Comparison of ENCODE assay signal across 8 cellular contexts in the genomic region with DNA sequence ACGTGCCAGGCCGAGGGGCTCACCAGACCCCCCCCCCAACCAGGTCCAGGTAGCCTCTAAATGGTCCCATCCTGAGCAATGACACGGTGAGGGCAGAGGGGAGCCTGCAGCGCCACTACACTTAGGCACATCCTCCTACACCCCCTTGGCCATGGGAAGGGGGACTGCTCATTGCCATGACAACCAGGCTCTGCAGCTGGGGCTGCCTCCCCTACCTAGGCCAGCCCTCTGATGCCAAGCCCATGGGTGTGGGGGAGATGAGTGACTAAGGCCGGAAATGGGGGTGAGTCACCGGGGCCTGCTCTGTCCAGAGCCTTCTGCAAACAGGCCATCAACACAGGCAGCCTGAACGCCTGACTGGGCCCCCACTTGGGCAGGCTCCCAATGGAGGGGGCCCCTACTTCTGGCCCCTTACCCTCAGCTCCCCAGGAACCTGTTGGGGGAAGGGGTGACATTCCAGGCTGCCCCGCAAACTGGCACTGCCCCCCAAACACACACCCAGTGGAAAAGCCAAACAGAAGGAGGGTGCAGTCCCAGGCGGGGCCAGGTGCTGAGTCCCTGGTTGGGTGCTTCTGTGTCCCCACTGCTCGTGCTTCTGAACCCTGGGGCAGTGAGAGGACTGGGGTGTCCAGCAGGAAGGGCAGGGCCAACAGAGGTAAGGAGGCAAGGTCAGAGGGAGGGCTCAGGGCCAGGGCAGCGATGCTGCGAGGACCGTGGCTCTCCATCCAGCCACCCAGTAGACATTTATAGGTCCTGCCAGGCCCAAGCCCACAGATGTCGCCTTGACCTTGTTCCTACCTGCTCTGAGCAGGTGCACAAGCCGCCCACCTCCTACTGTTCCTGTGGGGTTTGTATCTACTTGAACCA. TPM values are rescaled to one million over a fixed set of nuclear protein-coding genes. Genes with fewer than 3 reads are reported as not detected.
A peak's percentile ranks its signal among the peaks of the same experiment; 100 is the strongest.
DNase-seq lines count a peak whose midpoint lies in the region; ATAC-seq and TF ChIP-seq lines count a peak whose summit lies in the region.

No MANE protein-coding gene starts in this region.

- no peaks in the 10 kb centered on the region for H3K4me1 ChIP-seq in GM23338 (ENCODE audit: insufficient read depth)
- peaks cover 52% of the 10 kb centered on the region for H3K4me1 ChIP-seq in mucosa of descending colon (ENCODE audit: low read depth)

- no peak overlapping the region for H3K27ac Mint-ChIP-seq in GM23338
- H3K27ac Mint-ChIP-seq in chondrocyte (ENCODE audit: unreplicated experiment), result peak overlapping the region; percentile 81

- H3K4me3 Mint-ChIP-seq in GM23338 (no peak overlapping the region), chondrocyte (ENCODE audit: unreplicated experiment) (no peak overlapping the region)

- intact Hi-C loops in mucosa of descending colon (cut with DNase I, micrococcal nuclease), result no loop called here

- no peak overlapping the region for H2AFZ ChIP-seq in GM23338

- H3K27me3 Mint-ChIP-seq in GM23338 (ENCODE audit: insufficient read depth, low read depth, poor library complexity), result peaks cover 18% of the 10 kb centered on the region
- no peaks in the 10 kb centered on the region for H3K27me3 Mint-ChIP-seq in chondrocyte (ENCODE audit: low read depth)

- H3K27ac ChIP-seq in GM23338 (ENCODE audit: low read depth), result no peak overlapping the region

- no peaks in the 10 kb centered on the region for H3K36me3 ChIP-seq in GM23338 (ENCODE audit: insufficient read depth)
- H3K36me3 ChIP-seq in mucosa of descending colon (ENCODE audit: low read depth), result peaks cover 4% of the 10 kb centered on the region

- H3F3A ChIP-seq in GM23338 (replicated peaks; ENCODE audit: low read depth), result 0 out of 2 replicates have a peak, but pooled peaks cover 4% of the 10 kb centered on the region

- no peak for ATAC-seq in GM23338
- ATAC-seq in mucosa of descending colon, result peak; percentile 79
- ATAC-seq in GM21515 (IDR thresholded peaks at IDR 0.05; ENCODE audit: unreplicated experiment), result no peak
- ATAC-seq in HG02840 (IDR thresholded peaks at IDR 0.05; ENCODE audit: low FRiP score, unreplicated experiment), result no peak

- H3K4me3 ChIP-seq in GM23338 (no peak overlapping the region), mucosa of descending colon (no peak overlapping the region)

- TF ChIP-seq CTCF in GM23338 (conservative IDR thresholded peaks at IDR 0.05; ENCODE audit: low read depth in 2 of 2) (no peak), chondrocyte (IDR thresholded peaks at IDR 0.05) (no peak), mucosa of descending colon (IDR thresholded peaks at IDR 0.05) (no peak)

- H3K79me2 ChIP-seq in GM23338 (replicated peaks; ENCODE audit: insufficient read depth), result 0 out of 2 replicates have a peak, but pooled peaks cover 2% of the 10 kb centered on the region

- H3K9me3 Mint-ChIP-seq in GM23338 (no peaks in the 10 kb centered on the region), chondrocyte (ENCODE audit: low read depth) (no peaks in the 10 kb centered on the region)

- no peaks in the 10 kb centered on the region for H3K9me2 ChIP-seq in GM23338 (ENCODE audit: insufficient read depth)

- H3K4me1 Mint-ChIP-seq in GM23338, result peaks cover 11% of the 10 kb centered on the region; the same call in 2 of the 3 replicates
- H3K4me1 Mint-ChIP-seq in chondrocyte (ENCODE audit: low read depth), result peaks cover 57% of the 10 kb centered on the region

- H3K36me3 Mint-ChIP-seq in GM23338 (ENCODE audit: low read depth), result no peaks in the 10 kb centered on the region
- peaks cover 3% of the 10 kb centered on the region for H3K36me3 Mint-ChIP-seq in chondrocyte (ENCODE audit: low read depth)

- no peaks in the 10 kb centered on the region for H3K9me3 ChIP-seq in mucosa of descending colon

- no peak overlapping the region for H3K4me2 ChIP-seq in GM23338

- no peaks in the 10 kb centered on the region; the same call in 1 of the 2 replicates for H4K20me1 ChIP-seq in GM23338 (replicated peaks; ENCODE audit: insufficient read depth)

- DNase-seq in GM23338 (ENCODE audit: low spot score), result peak; percentile 44
- peak; percentile 86 for DNase-seq in NOMO-1 treated with dmso at 0.1 percent for 144 hours (lab: John Stamatoyannopoulos, UW; ENCODE audit: unreplicated experiment)
- DNase-seq in chondrocyte (ENCODE audit: low spot score), result no peak
- DNase-seq in mucosa of descending colon, result peak; percentile 75 to 87 (median 78)
- DNase-seq in NCI-H1694 (lab: John Stamatoyannopoulos, UW), result no peak
- no peak for DNase-seq in NCI-H1105 treated with DMSO at 0.1 percent for 48 hours (lab: John Stamatoyannopoulos, UW)

- no peaks in the 10 kb centered on the region for H3K27me3 ChIP-seq in GM23338 (ENCODE audit: insufficient read depth)

TF ChIP-seq in GM23338, 12 proteins besides CTCF, POLR2A, EP300 and RAD21 (continues in another document):
- no peak for TF ChIP-seq EZH2phosphoT487 (IDR thresholded peaks at IDR 0.05; ENCODE audit: unreplicated experiment)
- no peak for TF ChIP-seq ZNF462 (CRISPR knock-in tag; IDR thresholded peaks at IDR 0.05)
- TF ChIP-seq NANOG (IDR thresholded peaks at IDR 0.05; ENCODE audit: borderline replicate concordance), result no peak
- TF ChIP-seq STAT1 (IDR thresholded peaks at IDR 0.05; ENCODE audit: unreplicated experiment), result no peak

RNA-seq across cellular contexts. Expression of gene PLCD3, which starts 8.2 kb away (rescaled TPM):
- 15.9 and 32.1 TPM in 2 replicates for total RNA-seq in GM23338 (2014; rRNA removed; shearing (Covaris generic))
- polyA plus RNA-seq in GM23338 (2016; fragmentation: Nextera tagmentation; extraction: Ambion mirVana), result 3.0 and 5.7 TPM in 2 replicates
- total RNA-seq in chondrocyte (123 to 135 TPM (median 128 TPM) in 3 replicates), mucosa of descending colon (100 to 1,000 TPM; 205 to 562 (median 232) TPM)

RNA-seq across cellular contexts. Expression of gene ACBD4, which starts 11.3 kb away (rescaled TPM):
- total RNA-seq in GM23338 (2014; rRNA removed; shearing (Covaris generic)), result 5.1 and 6.7 TPM in 2 replicates
- 4.5 and 5.1 TPM in 2 replicates for polyA plus RNA-seq in GM23338 (2016; fragmentation: Nextera tagmentation; extraction: Ambion mirVana)
- 4.7 to 6.8 TPM (median 5.6 TPM) in 3 replicates for total RNA-seq in chondrocyte
- 10 to 100 TPM; 18.1 to 28.7 (median 26.3) TPM for total RNA-seq in mucosa of descending colon

RNA-seq across cellular contexts. Expression of gene HEXIM1, which starts 24.1 kb away (rescaled TPM):
- 10.9 and 11.9 TPM in 2 replicates for total RNA-seq in GM23338 (2014; rRNA removed; shearing (Covaris generic))
- polyA plus RNA-seq in GM23338 (2016; fragmentation: Nextera tagmentation; extraction: Ambion mirVana), result 9.2 and 9.7 TPM in 2 replicates
- total RNA-seq in chondrocyte (35.9 to 41.0 TPM (median 36.4 TPM) in 3 replicates), mucosa of descending colon (10 to 100 TPM; 36.7 to 98.2 (median 37.0) TPM)

RNA-seq across cellular contexts. Expression of gene HEXIM2, which starts 37.5 kb away (rescaled TPM):
- total RNA-seq in GM23338 (2014; rRNA removed; shearing (Covaris generic)), result 9.0 and 9.8 TPM in 2 replicates
- polyA plus RNA-seq in GM23338 (2016; fragmentation: Nextera tagmentation; extraction: Ambion mirVana), result 9.5 and 12.4 TPM in 2 replicates
- total RNA-seq in chondrocyte (3.7 to 7.9 TPM (median 6.4 TPM) in 3 replicates), mucosa of descending colon (1 to 10 TPM; 3.9 to 9.6 (median 4.5) TPM)

Comparison
In these comparisons a context has a peak if more than half of its experiments do, and no peak if none do; other contexts are left out.
1. DNase-seq: peak in GM23338 (single experiment), NOMO-1 treated with dmso at 0.1 percent for 144 hours (single experiment) and mucosa of descending colon (3 of 3); none in chondrocyte (single experiment), NCI-H1694 (single experiment) and NCI-H1105 treated with DMSO at 0.1 percent for 48 hours (single experiment).